Comparison of ENCODE assay signal across 17 cellular contexts in the genomic region with DNA sequence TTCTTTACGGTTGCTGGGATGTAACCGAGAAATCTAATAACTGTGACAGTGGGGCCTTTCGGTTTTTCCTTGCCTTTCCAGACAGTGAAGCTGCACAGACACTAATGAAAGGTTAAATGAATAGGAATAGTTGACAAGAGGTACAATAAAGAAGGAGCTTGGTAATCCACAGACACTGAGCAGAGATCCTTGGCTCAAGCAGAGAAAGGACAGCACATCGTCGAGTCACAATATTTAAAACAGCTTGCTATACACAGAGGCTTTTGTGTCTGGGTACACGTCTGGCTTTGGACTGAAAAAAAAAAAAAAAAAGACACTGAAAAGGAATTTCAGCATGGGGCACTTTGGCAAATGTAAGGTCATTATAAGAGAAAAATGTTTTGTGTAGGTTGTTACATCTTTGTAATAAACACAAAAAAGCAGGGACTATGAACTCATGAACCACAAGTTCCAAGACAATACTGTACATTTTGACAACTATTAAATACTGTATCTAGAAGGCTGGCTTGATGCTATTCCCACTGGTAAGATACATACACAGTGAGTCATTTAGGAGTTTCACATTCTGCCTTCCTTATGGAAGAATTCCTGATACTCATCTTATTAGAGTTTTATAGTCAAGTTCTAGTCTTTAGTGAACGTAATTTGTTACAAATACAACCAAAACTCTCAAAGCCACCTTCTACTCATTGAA. TPM values are rescaled to one million over a fixed set of nuclear protein-coding genes. Genes with fewer than 3 reads are reported as not detected.
DNase-seq lines count a peak whose midpoint lies in the region; ATAC-seq and TF ChIP-seq lines count a peak whose summit lies in the region.
"Had no signal": no experiment of that assay in that cellular context is flagged by ENCODE, and none has a peak within 500 bp of the region (broad histone marks: within the 10 kb centered on the region; RNA-seq: fewer than 3 reads in every experiment).

No MANE protein-coding gene starts in this region.

- no CpG with 5 or more reads among the region's 7 CpGs for WGBS in mesendoderm (ENCODE audit: extremely low coverage, insufficient coverage, low lambda C conversion rate)

- H3K27ac Mint-ChIP-seq in osteocyte (ENCODE audit: unreplicated experiment): peak overlapping the region; percentile 89
- H3K27ac Mint-ChIP-seq in activated naive CD4-positive, alpha-beta T cell treated with anti-CD3 and anti-CD28 coated beads, Interleukin-2, amount 50 U/mL, for 72 hours: no peak overlapping the region
- H3K27ac Mint-ChIP-seq: immature natural killer cell had no signal

- no peak overlapping the region for H3K9ac ChIP-seq in mesendoderm (ENCODE audit: low read length)

- TF ChIP-seq CTCF in AG10803 (conservative IDR thresholded peaks at IDR 0.05; ENCODE audit: low read length) (no peak), fibroblast of pulmonary artery (IDR thresholded peaks at IDR 0.05; ENCODE audit: low read length, missing control alignments) (no peak), osteocyte (IDR thresholded peaks at IDR 0.05) (no peak)

- no peaks in the 10 kb centered on the region for H3K79me1 ChIP-seq in mesendoderm (ENCODE audit: low read length)

- H3K4me3 ChIP-seq in AG10803 (ENCODE audit: low read length): no peak overlapping the region
- H3K4me3 ChIP-seq in fibroblast of pulmonary artery (replicated peaks; ENCODE audit: low read depth, low read length): peak overlapping the region; percentile 2
- H3K4me3 ChIP-seq in mesendoderm (ENCODE audit: low read length): no peak overlapping the region
- H3K4me3 ChIP-seq: skin epidermis had no signal

- H3K79me2 ChIP-seq in mesendoderm (ENCODE audit: control insufficient read depth, insufficient read depth, low read length): no peaks in the 10 kb centered on the region

- H4K5ac ChIP-seq in mesendoderm (ENCODE audit: low read length): no peak overlapping the region

- no peak overlapping the region for H3K18ac ChIP-seq in mesendoderm (ENCODE audit: low read length)

- H3K36me3 Mint-ChIP-seq in osteocyte (ENCODE audit: unreplicated experiment): peaks cover 7% of the 10 kb centered on the region
- H3K36me3 Mint-ChIP-seq in activated naive CD4-positive, alpha-beta T cell treated with anti-CD3 and anti-CD28 coated beads, Interleukin-2, amount 50 U/mL, for 72 hours: peaks cover 0 to 6% of the 10 kb centered on the region in 2 donors
- H3K36me3 Mint-ChIP-seq: immature natural killer cell had no signal

- H3K9me3 Mint-ChIP-seq in osteocyte (ENCODE audit: unreplicated experiment): no peaks in the 10 kb centered on the region
- H3K9me3 Mint-ChIP-seq in activated naive CD4-positive, alpha-beta T cell treated with anti-CD3 and anti-CD28 coated beads, Interleukin-2, amount 50 U/mL, for 72 hours: no peaks in the 10 kb centered on the region
- H3K9me3 Mint-ChIP-seq: activated T-cell treated with anti-CD3 and anti-CD28 coated beads, Interleukin-2, amount 50 U/mL, for 4 hours had no signal

- H3K4me1 ChIP-seq in mesendoderm (ENCODE audit: control insufficient read depth, low read depth, low read length): no peaks in the 10 kb centered on the region

- no peak overlapping the region for H3K4ac ChIP-seq in mesendoderm (ENCODE audit: low read depth, low read length)

- H2BK120ac ChIP-seq in mesendoderm (ENCODE audit: low read depth, low read length): no peak overlapping the region

- no peak overlapping the region for H3K27ac ChIP-seq in mesendoderm (ENCODE audit: low read depth, low read length)

- peaks cover 3% of the 10 kb centered on the region for H3K27me3 ChIP-seq in mesendoderm (ENCODE audit: insufficient read depth, low read length, poor library complexity)

- no peak overlapping the region for H2BK5ac ChIP-seq in mesendoderm (ENCODE audit: low read length)

- H3K27me3 Mint-ChIP-seq in osteocyte (ENCODE audit: unreplicated experiment): no peaks in the 10 kb centered on the region

- ATAC-seq in activated naive CD4-positive, alpha-beta T cell treated with anti-CD3 and anti-CD28 coated beads, Interleukin-2, amount 50 U/mL, for 72 hours: no peak
- ATAC-seq: activated T-cell treated with anti-CD3 and anti-CD28 coated beads, Interleukin-2, amount 50 U/mL, for 4 hours; HepG2 had no signal

- DNase-seq in AG10803 (ENCODE audit: low read depth): peak; percentile 62
- DNase-seq in SK-N-DZ (ENCODE audit: low spot score): peak; percentile 67
- DNase-seq in fibroblast of pulmonary artery (ENCODE audit: low read depth): peak; percentile 51
- no peak for DNase-seq in osteocyte (ENCODE audit: extremely low spot score, unreplicated experiment)
- DNase-seq in activated CD8-positive, alpha-beta memory T cell treated with anti-CD3 and anti-CD28 coated beads, Interleukin-2, amount 50 U/mL, for 4 hours: no peak
- DNase-seq in C1 segment of cervical spinal cord (lab: John Stamatoyannopoulos, UW): no peak
- DNase-seq in mesendoderm: no peak
- DNase-seq in activated naive CD4-positive, alpha-beta T cell treated with anti-CD3 and anti-CD28 coated beads, Interleukin-2, amount 50 U/mL, for 72 hours (ENCODE audit: low spot score in 2 of 2): no peak
- DNase-seq: activated CD4-positive, CD25-positive, alpha-beta regulatory T cell; activated T-cell treated with anti-CD3 and anti-CD28 coated beads, Interleukin-2, amount 50 U/mL, for 4 hours; aorta; immature natural killer cell; NCI-H1436; NCI-H524 treated with DMSO at 0.1 percent for 48 hours; SIG-M5 had no signal

- no peak overlapping the region for H3K23ac ChIP-seq in mesendoderm (ENCODE audit: low read length)

- no peak overlapping the region for H2AK5ac ChIP-seq in mesendoderm (ENCODE audit: low read length)

- H3K36me3 ChIP-seq in mesendoderm (ENCODE audit: control insufficient read depth, insufficient read depth, low read length): no peaks in the 10 kb centered on the region

- no peak overlapping the region for H2BK15ac ChIP-seq in mesendoderm (replicated peaks; ENCODE audit: low read depth)

- peaks cover 63% of the 10 kb centered on the region for H3K4me1 Mint-ChIP-seq in osteocyte (ENCODE audit: unreplicated experiment)

- H3K4me3 Mint-ChIP-seq in osteocyte (ENCODE audit: unreplicated experiment): peak overlapping the region; percentile 43
- H3K4me3 Mint-ChIP-seq: activated T-cell treated with anti-CD3 and anti-CD28 coated beads, Interleukin-2, amount 50 U/mL, for 4 hours; immature natural killer cell had no signal

- H4K8ac ChIP-seq in mesendoderm (ENCODE audit: low read depth, low read length): no peak overlapping the region

- no peak overlapping the region for H3K56ac ChIP-seq in mesendoderm (ENCODE audit: low read length)

- no peak overlapping the region for H3K4me2 ChIP-seq in mesendoderm (ENCODE audit: low read length)

RNA-seq across cellular contexts. Expression of a gene that starts 5.6 kb away (rescaled TPM):
- polyA plus RNA-seq in SK-N-DZ (2014; cell fraction: cytosol; rRNA removed): 0.68 and 0.82 TPM in 2 replicates
- 1.1 and 1.3 TPM in 2 replicates for polyA plus RNA-seq in SK-N-DZ (2014; cell fraction: nucleus; rRNA removed)
- total RNA-seq in osteocyte: 66.2 and 66.5 TPM in 2 replicates
- polyA plus RNA-seq in mesendoderm (2013, experiment 1 of 2): 1.1 TPM
- polyA plus RNA-seq in mesendoderm (2013, experiment 2 of 2): 1.0 TPM
- total RNA-seq in activated naive CD4-positive, alpha-beta T cell treated with anti-CD3 and anti-CD28 coated beads, Interleukin-2, amount 50 U/mL, for 72 hours: not detected
- total RNA-seq: HepG2 had no signal
- polyA plus RNA-seq: HepG2 had no signal

Comparison
In these comparisons a context has a peak if more than half of its experiments do, and no peak if none do; other contexts are left out.
1. DNase-seq: peak in AG10803 (single experiment), SK-N-DZ (single experiment) and fibroblast of pulmonary artery (single experiment); none in osteocyte (single experiment), activated CD8-positive, alpha-beta memory T cell treated with anti-CD3 and anti-CD28 coated beads, Interleukin-2, amount 50 U/mL, for 4 hours (single experiment), C1 segment of cervical spinal cord (0 of 14), mesendoderm (single experiment) and activated naive CD4-positive, alpha-beta T cell treated with anti-CD3 and anti-CD28 coated beads, Interleukin-2, amount 50 U/mL, for 72 hours (0 of 2).
2. RNA of a gene that starts 5.6 kb away (total RNA-seq): 66.2 to 66.5 TPM in osteocyte; not detected in activated naive CD4-positive, alpha-beta T cell treated with anti-CD3 and anti-CD28 coated beads, Interleukin-2, amount 50 U/mL, for 72 hours; every median in the first group is over 10 times any median in the second.